Comparison of ENCODE assay signal across 8 cellular contexts in the genomic region with DNA sequence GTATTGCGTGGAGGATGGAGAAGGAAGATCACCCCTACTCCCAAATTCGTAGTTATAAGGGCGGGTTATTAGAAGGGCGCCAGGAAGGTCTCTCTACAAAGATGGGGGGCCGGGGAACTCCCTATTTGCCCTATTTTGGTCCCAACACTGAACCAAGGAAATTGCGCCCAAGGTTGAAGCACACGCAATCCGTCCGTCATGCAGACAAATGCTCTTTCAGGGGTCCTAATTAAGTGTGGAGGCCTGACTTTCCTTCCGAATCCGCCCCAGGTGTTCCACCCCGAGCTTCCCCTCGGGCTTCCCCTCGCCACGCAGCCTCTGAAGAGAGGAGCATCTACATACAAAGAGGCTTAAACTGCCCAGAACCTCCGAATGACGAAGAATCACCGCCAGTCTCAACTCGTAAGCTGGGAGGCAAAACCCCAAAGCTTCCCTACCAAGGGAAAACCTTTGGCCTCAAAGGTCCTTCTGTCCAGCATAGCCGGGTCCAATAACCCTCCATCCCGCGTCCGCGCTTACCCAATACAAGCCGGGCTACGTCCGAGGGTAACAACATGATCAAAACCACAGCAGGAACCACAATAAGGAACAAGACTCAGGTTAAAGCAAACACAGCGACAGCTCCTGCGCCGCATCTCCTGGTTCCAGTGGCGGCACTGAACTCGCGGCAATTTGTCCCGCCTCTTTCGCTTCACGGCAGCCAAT. TPM values are rescaled to one million over a fixed set of nuclear protein-coding genes. Genes with fewer than 3 reads are reported as not detected.
DNase-seq lines count a peak whose midpoint lies in the region; ATAC-seq and TF ChIP-seq lines count a peak whose summit lies in the region.

A gene (minus strand): TSS at position 658 of the 705 bp plus-strand sequence. CDS start 102 bp downstream, at position 556.

- TF ChIP-seq CTCF in GM12875 (IDR thresholded peaks at IDR 0.05; ENCODE audit: borderline replicate concordance, insufficient read depth, low read depth, low read length) (no peak), WI38 (IDR thresholded peaks at IDR 0.05; ENCODE audit: low read depth, low read length) (no peak), fibroblast of pulmonary artery (IDR thresholded peaks at IDR 0.05; ENCODE audit: low read length, missing control alignments) (no peak), prostate gland (IDR thresholded peaks at IDR 0.05) (no peak)

- no peaks in the 10 kb centered on the region for H3K27me3 ChIP-seq in prostate gland (replicated peaks; ENCODE audit: insufficient read depth)

- TF ChIP-seq POLR2A in prostate gland (IDR thresholded peaks at IDR 0.05), result peak; percentile 98

- peak; percentile 0 for ATAC-seq in HG02678 (IDR thresholded peaks at IDR 0.05; ENCODE audit: unreplicated experiment)
- ATAC-seq in HG03095 (IDR thresholded peaks at IDR 0.05; ENCODE audit: unreplicated experiment), result no peak

- no peak for DNase-seq in fibroblast of pulmonary artery (ENCODE audit: low read depth)
- DNase-seq in prostate gland (ENCODE audit: low spot score), result no peak
- DNase-seq in dedifferentiated amniotic fluid mesenchymal stem cell (ENCODE audit: extremely low spot score), result no peak
- no peak for DNase-seq in CD1c-positive myeloid dendritic cell (ENCODE audit: extremely low spot score)

- no peaks in the 10 kb centered on the region for H3K4me1 ChIP-seq in prostate gland (replicated peaks)

- H3K36me3 ChIP-seq in prostate gland, result no peaks in the 10 kb centered on the region

- peak within 1 kb of the TSS; percentile 98 for H3K4me3 ChIP-seq in GM12875 (ENCODE audit: low read depth, low read length)
- H3K4me3 ChIP-seq in WI38 (ENCODE audit: low read depth, low read length), result peak within 1 kb of the TSS; percentile 84
- H3K4me3 ChIP-seq in fibroblast of pulmonary artery (replicated peaks; ENCODE audit: low read depth, low read length), result peak within 1 kb of the TSS; percentile 93
- peak within 1 kb of the TSS; percentile 69 to 76 for H3K4me3 ChIP-seq in prostate gland

- intact Hi-C loops in prostate gland (cut with DNase I), result loop anchor here (2.0 to 10.0 kb wide), 4 partner anchors 101 to 440 kb away; a partner anchor contains a TSS

- no peaks in the 10 kb centered on the region for H3K9me3 ChIP-seq in prostate gland

- WGBS in prostate gland, result under 1% methylated on average over 36 of the region's 36 CpGs

- H3K27ac ChIP-seq in prostate gland, result peak within 1 kb of the TSS; percentile 89 to 97

RNA-seq across cellular contexts. Expression of the gene that starts here (rescaled TPM):
- 10 to 100 TPM; 18.1 to 25.3 TPM for total RNA-seq in prostate gland
